In genomic region chr12:108134744-108135143, GRCh38 we compare ENCODE assay signal across 30 cellular contexts. TPM values are rescaled to one million over a fixed set of nuclear protein-coding genes. Genes with fewer than 3 reads are reported as not detected.
"Had no signal": no experiment of that assay in that cellular context is flagged by ENCODE, and none has a peak within 500 bp of the region (broad histone marks: within the 10 kb centered on the region; RNA-seq: fewer than 3 reads in every experiment).

No MANE protein-coding gene starts in this region.

- DNase-seq: colonic mucosa; cortex of kidney; effector CD8-positive, alpha-beta T cell; effector memory CD8-positive, alpha-beta T cell; endodermal cell; foreskin keratinocyte; glutamatergic neuron; head of caudate nucleus; heart right ventricle; hippocampal formation; left cardiac atrium; left lung; left ventricle myocardium superior; lower lobe of right lung; mesenchymal stem cell; mucosa of descending colon had no signal

- H3K27ac ChIP-seq: colonic mucosa, epithelial cell of prostate, foreskin keratinocyte, heart right ventricle, left lung, lower lobe of right lung had no signal

- H3K9me3 Mint-ChIP-seq: dendritic cell treated with granulocyte-macrophage colony-stimulating factor and Interleukin-4, amounts not matched to agents 40 ng/mL and 50 ng/mL, for 4 days; effector memory CD8-positive, alpha-beta T cell; endodermal cell; mesothelial cell of epicardium had no signal

- H3K36me3 Mint-ChIP-seq: mesothelial cell of epicardium had no signal

- FAIRE-seq: endometrium, frontal cortex, islet of Langerhans, keratinocyte had no signal

- ATAC-seq: effector memory CD8-positive, alpha-beta T cell; foreskin keratinocyte; heart right ventricle; left cardiac atrium; left lung; left ventricle myocardium superior; lower lobe of right lung; mucosa of descending colon had no signal

- H3K4me3 ChIP-seq: colonic mucosa, esophagus muscularis mucosa, heart right ventricle, left lung, lower lobe of right lung, mucosa of descending colon had no signal

- H3K27ac Mint-ChIP-seq: dendritic cell treated with granulocyte-macrophage colony-stimulating factor and Interleukin-4, amounts not matched to agents 40 ng/mL and 50 ng/mL, for 4 days; effector memory CD8-positive, alpha-beta T cell; endodermal cell; mesothelial cell of epicardium had no signal

- H3K4me3 Mint-ChIP-seq: dendritic cell treated with granulocyte-macrophage colony-stimulating factor and Interleukin-4, amounts not matched to agents 40 ng/mL and 50 ng/mL, for 4 days; effector memory CD8-positive, alpha-beta T cell; endodermal cell; mesothelial cell of epicardium had no signal

- H3K36me3 ChIP-seq: colonic mucosa, esophagus muscularis mucosa, heart right ventricle, left lung, lower lobe of right lung had no signal

- H3K9me3 ChIP-seq: colonic mucosa, esophagus muscularis mucosa, heart right ventricle, left lung, lower lobe of right lung, mucosa of descending colon had no signal

- H3K4me1 ChIP-seq: colonic mucosa, foreskin keratinocyte had no signal

RNA-seq across cellular contexts. Expression of gene WSCD2, which starts 5.7 kb away (rescaled TPM):
- total RNA-seq: dermis microvascular lymphatic vessel endothelial cell, fibroblast of lung, fibroblast of villous mesenchyme, foreskin keratinocyte, glomerular endothelial cell, lung microvascular endothelial cell, myocyte had no signal
- polyA plus RNA-seq: fibroblast of lung, foreskin keratinocyte, keratinocyte had no signal
